ENCODE assay signal across 20 cellular contexts in the genomic region with DNA sequence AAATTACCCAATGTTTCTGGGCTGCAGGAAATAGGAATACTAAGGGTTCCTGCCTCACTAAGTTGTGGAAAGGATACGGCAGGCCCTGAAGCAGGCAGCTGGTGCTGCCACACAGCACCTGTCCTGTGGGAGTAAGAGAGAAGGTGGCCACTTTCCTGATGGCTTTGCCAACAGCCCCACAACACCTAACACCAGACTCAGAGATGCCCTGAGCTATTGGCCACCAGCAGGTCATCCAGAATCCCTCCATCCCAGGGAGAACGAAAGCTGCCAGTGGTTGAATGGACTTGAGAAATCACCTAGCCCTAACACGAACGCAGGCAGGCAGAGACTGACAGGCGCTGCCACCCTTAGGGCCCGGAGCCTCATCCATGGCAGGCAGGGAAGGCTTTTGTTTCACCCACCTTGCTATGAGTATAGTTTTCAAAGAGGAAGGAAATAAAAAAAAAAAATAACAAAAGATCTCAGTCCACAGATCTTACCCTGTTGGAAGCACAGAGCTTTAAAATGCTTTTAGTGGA.
DNase-seq lines count a peak whose midpoint lies in the region; TF ChIP-seq lines count a peak whose summit lies in the region.
"Had no signal": no experiment of that assay in that cellular context is flagged by ENCODE, and none has a peak within 500 bp of the region (broad histone marks: within the 10 kb centered on the region; RNA-seq: fewer than 3 reads in every experiment).

No MANE protein-coding gene starts in this region.

- H3K79me2 ChIP-seq in SK-N-SH (ENCODE audit: insufficient read depth), result no peaks in the 10 kb centered on the region

- H3K9me2 ChIP-seq in SK-N-SH, result no peaks in the 10 kb centered on the region

- H2BK5ac ChIP-seq in neuronal stem cell (ENCODE audit: low read length), result no peak overlapping the region

- H3K4ac ChIP-seq in neuronal stem cell (ENCODE audit: low read length), result no peak overlapping the region

- no peaks in the 10 kb centered on the region for H4K20me1 ChIP-seq in BLaER1 treated with 17β-estradiol and CSF1 and Interleukin-3, amounts not matched to agents 10 nM and 100 nM
- H4K20me1 ChIP-seq in SK-N-SH (ENCODE audit: insufficient read depth), result no peaks in the 10 kb centered on the region

- peak overlapping the region; percentile 24; the same call in 1 of the 2 replicates for H2AFZ ChIP-seq in SK-N-SH (ENCODE audit: low read depth)
- peak overlapping the region; percentile 82 for H2AFZ ChIP-seq in neuronal stem cell (ENCODE audit: low read length)

- H4K91ac ChIP-seq in neuronal stem cell (ENCODE audit: low read depth, low read length, poor library complexity), result no peak overlapping the region

- POLR2A ChIA-PET in SK-N-SH (lab: Yijun Ruan, JAX), result interaction anchor here (0.7 to 1.9 kb wide), 8 partner anchors 23 to 236 kb away, joined by 3 to 11 read pairs (median 3); no protein-coding TSS in a partner anchor

- TF ChIP-seq CTCF in SK-N-SH (IDR thresholded peaks at IDR 0.05), result no peak
- TF ChIP-seq CTCF in Peyer's patch (IDR thresholded peaks at IDR 0.05), result no peak

- no peaks in the 10 kb centered on the region for H3K79me1 ChIP-seq in neuronal stem cell (ENCODE audit: low read depth, low read length)

- H3K14ac ChIP-seq in neuronal stem cell (ENCODE audit: low read length), result no peak overlapping the region

- 68% methylated on average over 6 of the region's 6 CpGs for WGBS in SK-N-SH (ENCODE audit: low lambda C conversion rate)
- whole genome bisulfite sequencing in neuronal stem cell (ENCODE audit: extremely low coverage in 2 of 2, insufficient read length in 2 of 2, insufficient replicate concordance in 1 of 2), 2 donors, result no CpG with 5 or more reads among the region's 6 CpGs

- peaks cover 63 to 95% (median 68%) of the 10 kb centered on the region in 10 experiments for H3K4me1 ChIP-seq in BLaER1 treated with 17β-estradiol and CSF1 and Interleukin-3, amounts not matched to agents 10 nM and 100 nM
- H3K4me1 ChIP-seq in SK-N-SH (ENCODE audit: control insufficient read depth in 1 of 2, insufficient read depth in 2 of 2, low read depth in 1 of 2, low read length in 1 of 2), result peaks cover 18 to 63% of the 10 kb centered on the region in 2 experiments
- peaks cover 11 to 22% of the 10 kb centered on the region in 2 donors for H3K4me1 ChIP-seq in neuronal stem cell (ENCODE audit: control insufficient read depth in 2 of 2, insufficient read depth in 1 of 2, low read depth in 1 of 2, low read length in 2 of 2)
- no peaks in the 10 kb centered on the region for H3K4me1 ChIP-seq in Peyer's patch
- H3K4me1 ChIP-seq: breast epithelium had no signal

- H3K23ac ChIP-seq in neuronal stem cell (ENCODE audit: low read depth, low read length, poor library complexity), result no peak overlapping the region

- H2BK15ac ChIP-seq in neuronal stem cell (ENCODE audit: low read length), result no peak overlapping the region

- no peak for TF ChIP-seq EP300 in SK-N-SH (IDR thresholded peaks at IDR 0.05; ENCODE audit: borderline replicate concordance in 1 of 2, low read depth in 1 of 2, low read length in 1 of 2)

- peak overlapping the region in 2 of 11 experiments; percentile 47 to 60; a peak in 4 of 22 replicates for H3K27ac ChIP-seq in BLaER1 treated with 17β-estradiol and CSF1 and Interleukin-3, amounts not matched to agents 10 nM and 100 nM
- H3K27ac ChIP-seq in SK-N-SH (ENCODE audit: low read depth in 2 of 2, low read length in 1 of 2) (peak overlapping the region; percentile 55 to 98), neuronal stem cell (replicated peaks; ENCODE audit: low read length) (no peak overlapping the region), Peyer's patch (no peak overlapping the region)
- H3K27ac ChIP-seq: breast epithelium had no signal

- H3K4me3 ChIP-seq in BLaER1 treated with 17β-estradiol and CSF1 and Interleukin-3, amounts not matched to agents 10 nM and 100 nM, result no peak overlapping the region
- no peak overlapping the region; a peak in 1 of 4 replicates for H3K4me3 ChIP-seq in SK-N-SH (ENCODE audit: low read depth in 2 of 2, low read length in 1 of 2)
- no peak overlapping the region for H3K4me3 ChIP-seq in neuronal stem cell (ENCODE audit: low read length in 2 of 2)
- H3K4me3 ChIP-seq in Peyer's patch, result no peak overlapping the region
- H3K4me3 ChIP-seq: breast epithelium, GM12878, HAP-1, skin epidermis had no signal

- H2BK12ac ChIP-seq in neuronal stem cell (ENCODE audit: low read length), result no peak overlapping the region

- no peaks in the 10 kb centered on the region for H3F3A ChIP-seq in SK-N-SH (replicated peaks; ENCODE audit: insufficient read depth)

- DNase-seq in SK-N-SH (peak; percentile 65), glomerular visceral epithelial cell (ENCODE audit: extremely low spot score) (peak; percentile 13), neuronal stem cell (ENCODE audit: low spot score) (no peak), Peyer's patch (no peak), NCI-H345 treated with DMSO at 0.1 percent for 48 hours (lab: John Stamatoyannopoulos, UW; ENCODE audit: unreplicated experiment) (no peak), NCI-H2107 treated with DMSO at 0.1 percent for 48 hours (lab: John Stamatoyannopoulos, UW; ENCODE audit: unreplicated experiment) (no peak)
- no peak for DNase-seq in stimulated activated CD4-positive, alpha-beta T cell treated with anti-CD3 and anti-CD28 coated beads, Interleukin-1b, Interleukin-23, amount 100 ng/mL, for 48 hours
- DNase-seq: activated CD4-positive, alpha-beta T cell treated with anti-CD3 and anti-CD28 coated beads for 48 hours; activated CD8-positive, alpha-beta memory T cell treated with anti-CD3 and anti-CD28 coated beads, Interleukin-2, amount 10 ng/mL, durations not matched to agents 7 days and 5 days; CD4-positive, CD25-positive, alpha-beta regulatory T cell; DMS53; Kasumi-1; NCI-H1105 treated with DMSO at 0.1 percent for 48 hours; stimulated activated CD4-positive, alpha-beta T cell treated with anti-CD3 and anti-CD28 coated beads, Interleukin-4, amount 100 ng/mL, for 1 hour; SW 1271 had no signal

- no peak for TF ChIP-seq POLR2A in Peyer's patch (IDR thresholded peaks at IDR 0.05)

- H3K27me3 ChIP-seq in BLaER1 treated with 17β-estradiol and CSF1 and Interleukin-3, amounts not matched to agents 10 nM and 100 nM, result peaks cover 0 to 14% (median 0%) of the 10 kb centered on the region in 11 experiments; a peak in 3 of 22 replicates
- H3K27me3 ChIP-seq in SK-N-SH (ENCODE audit: insufficient read depth) (no peaks in the 10 kb centered on the region), neuronal stem cell (ENCODE audit: control insufficient read depth in 3 of 3, insufficient read depth in 3 of 3, low read depth in 1 of 3, low read length in 3 of 3) (no peaks in the 10 kb centered on the region), Peyer's patch (no peaks in the 10 kb centered on the region)
- H3K27me3 ChIP-seq: breast epithelium had no signal

- no peak for TF ChIP-seq RAD21 in SK-N-SH (IDR thresholded peaks at IDR 0.05; ENCODE audit: low read length)

- H2BK120ac ChIP-seq in neuronal stem cell (ENCODE audit: low read depth, low read length), result no peak overlapping the region

- CTCF ChIA-PET in SK-N-SH (lab: Yijun Ruan, JAX), result interaction anchor here (0.6 to 2.1 kb wide), 15 partner anchors 10 to 553 kb away, joined by 3 to 10 read pairs (median 4); no protein-coding TSS in a partner anchor

- H2AK5ac ChIP-seq in neuronal stem cell (ENCODE audit: low read depth, low read length), result no peak overlapping the region

- H3K9ac ChIP-seq in BLaER1 treated with 17β-estradiol and CSF1 and Interleukin-3, amounts not matched to agents 10 nM and 100 nM, result peak overlapping the region in 4 of 11 experiments; percentile 1 to 23 (median 8); a peak in 4 of 22 replicates
- H3K9ac ChIP-seq in SK-N-SH (peak overlapping the region; percentile 24; the same call in 1 of the 2 replicates), neuronal stem cell (ENCODE audit: low read depth, low read length, poor library complexity) (no peak overlapping the region)

- no peaks in the 10 kb centered on the region for H3K36me3 ChIP-seq in BLaER1 treated with 17β-estradiol and CSF1 and Interleukin-3, amounts not matched to agents 10 nM and 100 nM
- H3K36me3 ChIP-seq in SK-N-SH (replicated peaks in 1 of 2; ENCODE audit: control insufficient read depth in 1 of 2, insufficient read depth in 2 of 2, low read length in 1 of 2), result no peaks in the 10 kb centered on the region
- peaks cover 0 to 13% of the 10 kb centered on the region in 2 donors for H3K36me3 ChIP-seq in neuronal stem cell (replicated peaks in 1 of 2; ENCODE audit: control insufficient read depth in 2 of 2, insufficient read depth in 2 of 2, low read length in 2 of 2)
- H3K36me3 ChIP-seq in Peyer's patch, result no peaks in the 10 kb centered on the region
- H3K36me3 ChIP-seq: breast epithelium, HAP-1 had no signal

- no peak overlapping the region for H3K18ac ChIP-seq in neuronal stem cell (ENCODE audit: low read length)

- peak overlapping the region; percentile 64 to 89 (median 77) for H3K4me2 ChIP-seq in BLaER1 treated with 17β-estradiol and CSF1 and Interleukin-3, amounts not matched to agents 10 nM and 100 nM
- H3K4me2 ChIP-seq in SK-N-SH, result peak overlapping the region; percentile 36; the same call in 1 of the 2 replicates
- no peak overlapping the region for H3K4me2 ChIP-seq in neuronal stem cell (ENCODE audit: insufficient read depth, low read length, poor library complexity, severe bottlenecking)

- no peak overlapping the region for H4K8ac ChIP-seq in neuronal stem cell (ENCODE audit: low read depth, low read length)

- no peaks in the 10 kb centered on the region for H3K9me3 ChIP-seq in BLaER1 treated with 17β-estradiol and CSF1 and Interleukin-3, amounts not matched to agents 10 nM and 100 nM (replicated peaks in 1 of 11)
- H3K9me3 ChIP-seq in SK-N-SH (no peaks in the 10 kb centered on the region), neuronal stem cell (replicated peaks in 1 of 2; ENCODE audit: control insufficient read depth in 2 of 2, insufficient read depth in 1 of 2, low read depth in 1 of 2, low read length in 2 of 2) (no peaks in the 10 kb centered on the region), Peyer's patch (no peaks in the 10 kb centered on the region)
- H3K9me3 ChIP-seq: breast epithelium, HAP-1 had no signal

TF ChIP-seq in SK-N-SH, 30 proteins besides CTCF, POLR2A, EP300 and RAD21 (continues in another document):
- TF ChIP-seq MXI1 (IDR thresholded peaks at IDR 0.05; ENCODE audit: low read depth, low read length) (no peak), SIN3A (IDR thresholded peaks at IDR 0.05; ENCODE audit: borderline replicate concordance, low read depth, low read length) (no peak), NRF1 (IDR thresholded peaks at IDR 0.05; ENCODE audit: low read depth, low read length) (no peak), EZH2phosphoT487 (IDR thresholded peaks at IDR 0.05; ENCODE audit: borderline replicate concordance, low read depth) (no peak)
- TF ChIP-seq, protein P1, sequence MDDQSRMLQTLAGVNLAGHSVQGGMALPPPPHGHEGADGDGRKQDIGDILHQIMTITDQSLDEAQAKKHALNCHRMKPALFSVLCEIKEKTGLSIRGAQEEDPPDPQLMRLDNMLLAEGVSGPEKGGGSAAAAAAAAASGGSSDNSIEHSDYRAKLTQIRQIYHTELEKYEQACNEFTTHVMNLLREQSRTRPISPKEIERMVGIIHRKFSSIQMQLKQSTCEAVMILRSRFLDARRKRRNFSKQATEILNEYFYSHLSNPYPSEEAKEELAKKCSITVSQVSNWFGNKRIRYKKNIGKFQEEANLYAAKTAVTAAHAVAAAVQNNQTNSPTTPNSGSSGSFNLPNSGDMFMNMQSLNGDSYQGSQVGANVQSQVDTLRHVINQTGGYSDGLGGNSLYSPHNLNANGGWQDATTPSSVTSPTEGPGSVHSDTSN (IDR thresholded peaks at IDR 0.05), result no peak

Comparison
In these comparisons a context has a peak if more than half of its experiments do, and no peak if none do; other contexts are left out.
1. H3K27ac ChIP-seq: peak in SK-N-SH (2 of 2); none in neuronal stem cell (single experiment) and Peyer's patch (0 of 4).
2. DNase-seq: peak in SK-N-SH (single experiment) and glomerular visceral epithelial cell (single experiment); none in neuronal stem cell (single experiment), stimulated activated CD4-positive, alpha-beta T cell treated with anti-CD3 and anti-CD28 coated beads, Interleukin-1b, Interleukin-23, amount 100 ng/mL, for 48 hours (single experiment), Peyer's patch (0 of 3), NCI-H345 treated with DMSO at 0.1 percent for 48 hours (single experiment) and NCI-H2107 treated with DMSO at 0.1 percent for 48 hours (single experiment).